Comparison of ENCODE assay signal across 8 cellular contexts in the genomic region with DNA sequence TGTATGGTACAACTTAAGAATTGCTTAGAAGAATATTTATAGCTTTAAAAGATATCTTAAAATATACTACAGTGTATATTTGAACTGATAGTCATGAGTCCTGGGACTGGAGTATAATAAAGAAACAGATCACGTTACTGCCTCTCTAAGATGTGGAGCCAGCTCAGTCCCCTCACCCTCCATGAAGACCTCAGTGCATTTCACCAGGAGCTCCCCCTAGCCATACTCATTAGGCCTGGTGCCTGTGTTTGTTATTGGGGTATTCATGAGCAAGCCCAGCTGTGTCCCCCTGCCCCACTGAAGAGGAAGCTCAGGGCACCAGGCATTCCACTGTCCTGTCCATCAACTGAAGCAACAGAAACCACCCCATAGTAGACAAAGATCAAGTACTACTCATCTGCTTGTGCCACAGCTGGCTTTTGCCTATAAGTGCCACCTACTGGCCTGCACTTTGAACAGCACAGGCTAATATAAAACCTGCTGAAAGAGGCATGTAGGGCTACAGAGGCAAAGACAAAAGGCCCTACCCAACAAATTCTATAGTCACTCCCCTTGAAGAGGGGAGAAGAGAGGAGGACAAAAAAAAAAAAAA.
DNase-seq lines count a peak whose midpoint lies in the region; ATAC-seq and TF ChIP-seq lines count a peak whose summit lies in the region.

No MANE protein-coding gene starts in this region.

- DNase-seq in CMK (ENCODE audit: low read depth) (peak; percentile 3), amniotic stem cell (lab: John Stamatoyannopoulos, UW) (peak; percentile 11), mucosa of descending colon (peak in 1 of 3 donors; percentile 50), DMS153 (lab: John Stamatoyannopoulos, UW) (no peak)
- peak; percentile 27 for DNase-seq in Jurkat, Clone E6-1 (ENCODE audit: low read depth, low spot score)
- no peak for DNase-seq in stimulated activated CD4-positive, alpha-beta T cell treated with anti-CD3 and anti-CD28 coated beads, Interleukin-4, amount 100 ng/mL, for 24 hours
- no peak for DNase-seq in T-helper 2 cell treated with Interferon-gamma antibody and Interleukin-4, amounts not matched to agents 5 μg/mL and 100 μg/mL, for 36 hours (ENCODE audit: low spot score)

- no peaks in the 10 kb centered on the region for H3K9me3 ChIP-seq in mucosa of descending colon

- no peak overlapping the region for H3K27ac Mint-ChIP-seq in T-helper 2 cell treated with Interferon-gamma antibody and Interleukin-4, amounts not matched to agents 5 μg/mL and 100 μg/mL, for 36 hours

- ATAC-seq in GM19397 (IDR thresholded peaks at IDR 0.05; ENCODE audit: unreplicated experiment) (peak; percentile 78), mucosa of descending colon (no peak)

- no peak overlapping the region for H3K4me3 ChIP-seq in Jurkat, Clone E6-1 (ENCODE audit: low read length)
- no peak overlapping the region for H3K4me3 ChIP-seq in mucosa of descending colon

- intact Hi-C loops in mucosa of descending colon (cut with DNase I, micrococcal nuclease), result no loop called here

- H3K36me3 ChIP-seq in mucosa of descending colon (ENCODE audit: low read depth), result no peaks in the 10 kb centered on the region

- H3K4me1 ChIP-seq in mucosa of descending colon (ENCODE audit: low read depth), result no peaks in the 10 kb centered on the region

- no peak overlapping the region for H3K4me3 Mint-ChIP-seq in T-helper 2 cell treated with Interferon-gamma antibody and Interleukin-4, amounts not matched to agents 5 μg/mL and 100 μg/mL, for 36 hours

- no peaks in the 10 kb centered on the region for H3K36me3 Mint-ChIP-seq in T-helper 2 cell treated with Interferon-gamma antibody and Interleukin-4, amounts not matched to agents 5 μg/mL and 100 μg/mL, for 36 hours (ENCODE audit: low read depth)

- no peaks in the 10 kb centered on the region for H3K4me1 Mint-ChIP-seq in T-helper 2 cell treated with Interferon-gamma antibody and Interleukin-4, amounts not matched to agents 5 μg/mL and 100 μg/mL, for 36 hours (ENCODE audit: low read depth)

- peak; percentile 29 for TF ChIP-seq CTCF in mucosa of descending colon (IDR thresholded peaks at IDR 0.05)

- H3K9me3 Mint-ChIP-seq in T-helper 2 cell treated with Interferon-gamma antibody and Interleukin-4, amounts not matched to agents 5 μg/mL and 100 μg/mL, for 36 hours, result no peaks in the 10 kb centered on the region

- no peaks in the 10 kb centered on the region for H3K27me3 Mint-ChIP-seq in T-helper 2 cell treated with Interferon-gamma antibody and Interleukin-4, amounts not matched to agents 5 μg/mL and 100 μg/mL, for 36 hours (ENCODE audit: low read depth)

Comparison
In these comparisons a context has a peak if more than half of its experiments do, and no peak if none do; other contexts are left out.
1. DNase-seq: peak in CMK (single experiment), Jurkat, Clone E6-1 (single experiment) and amniotic stem cell (single experiment); none in DMS153 (single experiment), stimulated activated CD4-positive, alpha-beta T cell treated with anti-CD3 and anti-CD28 coated beads, Interleukin-4, amount 100 ng/mL, for 24 hours (single experiment) and T-helper 2 cell treated with Interferon-gamma antibody and Interleukin-4, amounts not matched to agents 5 μg/mL and 100 μg/mL, for 36 hours (single experiment).